ENCODE assay signal across 1 cellular context in the genomic region with DNA sequence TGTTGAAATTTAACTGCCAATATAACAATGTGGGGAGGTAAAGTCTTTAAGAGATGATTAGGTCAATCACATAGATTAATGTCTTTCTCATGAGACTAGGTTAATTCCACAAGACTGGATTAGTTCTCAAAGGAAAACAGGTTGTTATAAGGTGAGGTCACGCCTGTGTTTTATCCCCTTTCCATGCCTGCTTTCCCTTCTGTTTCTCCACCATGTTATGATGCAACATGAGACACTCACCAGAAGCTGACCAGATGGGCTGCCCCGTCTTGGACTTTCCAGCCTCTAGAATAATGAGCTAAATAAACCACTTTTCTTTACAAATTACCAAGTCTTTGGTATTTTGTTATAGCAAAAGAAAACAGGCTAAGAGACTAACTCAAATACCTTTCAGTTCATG.
A peak's percentile ranks its signal among the peaks of the same experiment; 100 is the strongest.
TF ChIP-seq lines count a peak whose summit lies in the region.

No MANE protein-coding gene starts in this region.

TF ChIP-seq in IMR-90, 13 proteins besides CTCF, POLR2A, EP300 and RAD21:
- no peak for TF ChIP-seq MAFK (IDR thresholded peaks at IDR 0.05; ENCODE audit: low read depth, low read length)
- TF ChIP-seq CEBPB (IDR thresholded peaks at IDR 0.05; ENCODE audit: low read depth, low read length): peak; percentile 68
